In genomic region chr21:42931560-42932235, GRCh38 we compare ENCODE assay signal across 20 cellular contexts. TPM values are rescaled to one million over a fixed set of nuclear protein-coding genes. Genes with fewer than 3 reads are reported as not detected.
DNase-seq lines count a peak whose midpoint lies in the region; ATAC-seq, FAIRE-seq and TF ChIP-seq lines count a peak whose summit lies in the region.
"Had no signal": no experiment of that assay in that cellular context is flagged by ENCODE, and none has a peak within 500 bp of the region (broad histone marks: within the 10 kb centered on the region; RNA-seq: fewer than 3 reads in every experiment).

No MANE protein-coding gene starts in this region.

- 70 to 79% (median 74%) methylated on average over 13 of the region's 13 CpGs for WGBS in spleen, 5 donors

- intact Hi-C loops in spleen (cut with DNase I; ENCODE audit: low total_unique reads) (no loop called here), Right ventricle myocardium superior (cut with DNase I) (no loop called here)

- no peaks in the 10 kb centered on the region for H4K20me1 ChIP-seq in OCI-LY1 (ENCODE audit: insufficient read depth, low read length)

- peak overlapping the region; percentile 45; the same call in 1 of the 2 replicates for H3K9ac ChIP-seq in OCI-LY1 (ENCODE audit: low read length)

- ATAC-seq in HG03354 (IDR thresholded peaks at IDR 0.05; ENCODE audit: poor library complexity, severe bottlenecking, unreplicated experiment) (no peak), Right ventricle myocardium superior (ENCODE audit: poor library complexity) (no peak)
- ATAC-seq: esophagus mucosa had no signal

- H3K27me3 ChIP-seq in OCI-LY1 (ENCODE audit: insufficient read depth, low read length): no peaks in the 10 kb centered on the region
- H3K27me3 ChIP-seq in spleen (replicated peaks in 1 of 7): no peaks in the 10 kb centered on the region
- H3K27me3 ChIP-seq in Peyer's patch: no peaks in the 10 kb centered on the region
- H3K27me3 ChIP-seq: breast epithelium, vagina had no signal

- no peak overlapping the region for H3K4me3 ChIP-seq in OCI-LY1 (ENCODE audit: low read depth, low read length, poor library complexity, severe bottlenecking)
- peak overlapping the region; percentile 64 for H3K4me3 ChIP-seq in fibroblast of villous mesenchyme (ENCODE audit: low read depth, low read length)
- H3K4me3 ChIP-seq in spleen: no peak overlapping the region
- H3K4me3 ChIP-seq in Peyer's patch: no peak overlapping the region
- H3K4me3 ChIP-seq: breast epithelium, left ventricle myocardium inferior, vagina had no signal

- H2AFZ ChIP-seq in OCI-LY1 (ENCODE audit: low read length): peak overlapping the region; percentile 68

- TF ChIP-seq POLR2A in GM12891 (IDR thresholded peaks at IDR 0.05; ENCODE audit: low read depth, low read length): no peak
- no peak for TF ChIP-seq POLR2A in spleen (IDR thresholded peaks at IDR 0.05)
- TF ChIP-seq POLR2A in Peyer's patch (IDR thresholded peaks at IDR 0.05): no peak

- no peaks in the 10 kb centered on the region for H3K9me3 ChIP-seq in OCI-LY1 (ENCODE audit: low read length)
- H3K9me3 ChIP-seq in spleen: no peaks in the 10 kb centered on the region
- H3K9me3 ChIP-seq in Peyer's patch: no peaks in the 10 kb centered on the region
- H3K9me3 ChIP-seq: breast epithelium, left ventricle myocardium inferior, vagina had no signal

- H3K79me2 ChIP-seq in OCI-LY1 (ENCODE audit: insufficient read depth, low read length): no peaks in the 10 kb centered on the region

- H3F3A ChIP-seq in OCI-LY1 (ENCODE audit: insufficient read depth, low read length): no peaks in the 10 kb centered on the region

- H3K27ac ChIP-seq in OCI-LY1 (ENCODE audit: low read depth, low read length, poor library complexity, severe bottlenecking) (peak overlapping the region; percentile 77), spleen (no peak overlapping the region), Peyer's patch (no peak overlapping the region)
- H3K27ac ChIP-seq: breast epithelium, left ventricle myocardium inferior, vagina had no signal

- H3K4me2 ChIP-seq in OCI-LY1 (ENCODE audit: low read length): peak overlapping the region; percentile 35; the same call in 1 of the 2 replicates

- peak; percentile 47 for FAIRE-seq in GM12891 (lab: Jason Lieb, UNC)

- no peaks in the 10 kb centered on the region for H3K36me3 ChIP-seq in OCI-LY1 (ENCODE audit: insufficient read depth, low read length)
- no peaks in the 10 kb centered on the region for H3K36me3 ChIP-seq in spleen
- H3K36me3 ChIP-seq in Peyer's patch: no peaks in the 10 kb centered on the region
- H3K36me3 ChIP-seq: breast epithelium, vagina had no signal

- DNase-seq in GM12891 (ENCODE audit: insufficient read length, low spot score) (no peak), fibroblast of villous mesenchyme (ENCODE audit: low read depth) (peak; percentile 46), spleen (peak; percentile 28), Peyer's patch (no peak), Right ventricle myocardium superior (no peak)
- DNase-seq: activated CD4-positive, CD25-positive, alpha-beta regulatory T cell treated with anti-CD3 and anti-CD28 coated beads, Interleukin-2, amount 50 U/mL, for 72 hours; activated naive CD8-positive, alpha-beta T cell treated with anti-CD3 and anti-CD28 coated beads, Interleukin-2, amount 10 ng/mL, durations not matched to agents 7 days and 5 days; left ventricle myocardium inferior; NCI-H187 treated with DMSO at 0.1 percent for 48 hours; NCI-H446 treated with DMSO at 0.1 percent for 48 hours had no signal

- TF ChIP-seq CTCF in OCI-LY1 (IDR thresholded peaks at IDR 0.05; ENCODE audit: low read length) (no peak), fibroblast of villous mesenchyme (IDR thresholded peaks at IDR 0.05; ENCODE audit: insufficient read depth, low read depth, low read length) (no peak), spleen (IDR thresholded peaks at IDR 0.05 in 8 of 11, conservative IDR thresholded peaks at IDR 0.05 in 3 of 11) (no peak), Peyer's patch (IDR thresholded peaks at IDR 0.05) (no peak)

- H3K9me2 ChIP-seq in OCI-LY1 (ENCODE audit: low read depth, low read length): no peaks in the 10 kb centered on the region

- peaks cover 21% of the 10 kb centered on the region for H3K4me1 ChIP-seq in OCI-LY1 (ENCODE audit: insufficient read depth, low read length, severe bottlenecking)
- no peaks in the 10 kb centered on the region for H3K4me1 ChIP-seq in spleen
- no peaks in the 10 kb centered on the region for H3K4me1 ChIP-seq in Peyer's patch
- H3K4me1 ChIP-seq: breast epithelium, left ventricle myocardium inferior had no signal

TF ChIP-seq in GM12891, 5 proteins besides CTCF, POLR2A, EP300 and RAD21:
- no peak for TF ChIP-seq POU2F2 (IDR thresholded peaks at IDR 0.05; ENCODE audit: low read depth, low read length)
- peak; percentile 25; the same call in 1 of the 2 replicates for TF ChIP-seq SPI1 (IDR thresholded peaks at IDR 0.05; ENCODE audit: low read depth, low read length)
- TF ChIP-seq POLR2AphosphoS5 (IDR thresholded peaks at IDR 0.05; ENCODE audit: low read depth, low read length): no peak
- no peak for TF ChIP-seq TAF1 (IDR thresholded peaks at IDR 0.05; ENCODE audit: low read depth, low read length)
- TF ChIP-seq PAX5 (IDR thresholded peaks at IDR 0.05; ENCODE audit: insufficient read depth, low read length, severe bottlenecking): no peak

RNA-seq across cellular contexts. Expression of gene ERVH48-1, which starts 6.3 kb away (rescaled TPM):
- 0.05 TPM for polyA plus RNA-seq in GM12891 (2012; ENCODE audit: low read depth, missing spikeins)
- total RNA-seq in fibroblast of villous mesenchyme: under 0.01 TPM in 1 of 2 replicates, not detected in the other
- not detected for total RNA-seq in spleen
- polyA plus RNA-seq in spleen: under 1 TPM in 1 of 3 donors, not detected in 2; 0.05 TPM
- not detected for total RNA-seq in Peyer's patch
- not detected for total RNA-seq in Right ventricle myocardium superior
- total RNA-seq: activated CD8-positive, alpha-beta memory T cell treated with anti-CD3 and anti-CD28 coated beads for 36 hours; breast epithelium; dermis microvascular lymphatic vessel endothelial cell; esophagus mucosa; glomerular endothelial cell; left ventricle myocardium inferior; osteoblast; subcutaneous adipose tissue; vagina had no signal

RNA-seq across cellular contexts. Expression of gene NDUFV3, which starts 38.6 kb away (rescaled TPM):
- polyA plus RNA-seq in GM12891 (2012; ENCODE audit: low read depth, missing spikeins): 20.3 TPM
- total RNA-seq in fibroblast of villous mesenchyme (44.0 and 61.8 TPM in 2 replicates), spleen (10 to 100 TPM; 27.2 to 38.8 (median 37.1) TPM), Peyer's patch (10 to 100 TPM; 32.9 to 73.4 (median 54.9) TPM), Right ventricle myocardium superior (56.6 TPM)
- 10 to 100 TPM; 12.0 to 18.7 (median 12.1) TPM for polyA plus RNA-seq in spleen

RNA-seq across cellular contexts. Expression of gene PKNOX1, which starts 42.7 kb away (rescaled TPM):
- polyA plus RNA-seq in GM12891 (2012; ENCODE audit: low read depth, missing spikeins): 7.3 TPM
- total RNA-seq in fibroblast of villous mesenchyme: 12.2 and 16.8 TPM in 2 replicates
- total RNA-seq in spleen: 10 to 100 TPM; 11.1 to 21.2 (median 17.3) TPM
- 10 to 100 TPM in 1 of 3 donors, 1 to 10 TPM in 2; 7.3 to 10.1 (median 8.7) TPM for polyA plus RNA-seq in spleen
- total RNA-seq in Peyer's patch: 10 to 100 TPM in 3 of 4 donors, 1 to 10 TPM in 1; 7.4 to 28.1 (median 14.1) TPM
- total RNA-seq in Right ventricle myocardium superior: 6.7 TPM

RNA-seq across cellular contexts. Expression of gene WDR4, which starts 52.4 kb away (rescaled TPM):
- polyA plus RNA-seq in GM12891 (2012; ENCODE audit: low read depth, missing spikeins): 10.5 TPM
- total RNA-seq in fibroblast of villous mesenchyme: 14.2 and 15.1 TPM in 2 replicates
- total RNA-seq in spleen: 10 to 100 TPM; 11.2 to 31.3 (median 20.7) TPM
- polyA plus RNA-seq in spleen: 10 to 100 TPM in 2 of 3 donors, 1 to 10 TPM in 1; 6.1 to 17.4 (median 11.6) TPM
- total RNA-seq in Peyer's patch: 10 to 100 TPM; 12.8 to 51.2 (median 26.3) TPM
- 4.5 TPM for total RNA-seq in Right ventricle myocardium superior

Comparison
In these comparisons a context has a peak if more than half of its experiments do, and no peak if none do; other contexts are left out.
1. DNase-seq: peak in fibroblast of villous mesenchyme (single experiment) and spleen (single experiment); none in GM12891 (single experiment), Peyer's patch (0 of 3) and Right ventricle myocardium superior (single experiment).